In the genomic region with DNA sequence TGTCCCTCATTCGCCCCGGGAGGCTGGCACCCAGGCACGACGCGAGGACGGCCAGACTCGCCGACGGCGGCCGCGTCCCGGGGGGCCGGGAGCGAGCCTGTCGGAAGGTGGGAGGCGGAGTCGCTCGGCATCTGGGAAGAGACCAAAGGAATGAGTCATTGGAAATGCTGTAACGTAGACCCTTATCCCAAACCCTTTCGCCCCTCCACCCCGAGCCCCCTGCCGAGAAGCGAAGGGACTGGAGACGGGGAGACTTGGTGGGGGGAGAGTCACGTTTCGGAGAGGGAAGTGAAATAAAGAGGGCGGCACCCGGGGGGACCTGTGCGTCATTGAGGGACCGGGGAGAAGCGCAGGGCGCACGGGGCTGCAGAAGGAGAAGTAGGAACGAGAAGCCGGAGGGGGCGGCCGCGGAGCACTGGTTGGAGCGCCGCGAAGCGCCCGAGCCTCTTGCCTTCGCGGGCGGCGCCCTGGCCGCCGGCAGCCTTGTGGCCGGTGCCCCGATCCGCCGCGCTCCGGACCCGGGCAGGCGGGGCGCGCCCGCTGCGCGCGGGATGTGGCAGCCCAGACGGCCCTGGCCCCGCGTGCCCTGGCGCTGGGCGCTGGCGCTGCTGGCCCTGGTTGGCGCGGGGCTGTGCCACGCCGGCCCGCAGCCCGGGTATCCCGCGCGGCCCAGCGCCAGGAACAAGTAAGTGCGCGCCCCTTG, we compare ENCODE assay signal across 8 cellular contexts. TPM values are rescaled to one million over a fixed set of nuclear protein-coding genes. Genes with fewer than 3 reads are reported as not detected.
A peak's percentile ranks its signal among the peaks of the same experiment; 100 is the strongest.
DNase-seq lines count a peak whose midpoint lies in the region; ATAC-seq, FAIRE-seq and TF ChIP-seq lines count a peak whose summit lies in the region.

Gene EMILIN2 (plus strand): TSS at position 369 of the 703 bp plus-strand sequence. CDS start 183 bp downstream, at position 552.

- H3K36me3 Mint-ChIP-seq in CD14-positive monocyte = peaks cover 21 to 26% of the 10 kb centered on the region in 2 donors
- no peaks in the 10 kb centered on the region for H3K36me3 Mint-ChIP-seq in MCF 10A (ENCODE audit: insufficient read depth, unreplicated experiment)

- H3K27me3 Mint-ChIP-seq in CD14-positive monocyte (ENCODE audit: low read depth in 3 of 3) (no peaks in the 10 kb centered on the region), MCF 10A (ENCODE audit: insufficient read depth, unreplicated experiment) (no peaks in the 10 kb centered on the region)

- H3K4me3 Mint-ChIP-seq in CD14-positive monocyte (peak within 1 kb of the TSS; percentile 96 to 97), MCF 10A (ENCODE audit: unreplicated experiment) (peak within 1 kb of the TSS; percentile 45)

- TF ChIP-seq CTCF in CD14-positive monocyte (IDR thresholded peaks at IDR 0.05) = no peak
- TF ChIP-seq CTCF in MCF 10A (IDR thresholded peaks at IDR 0.05; ENCODE audit: unreplicated experiment) = no peak

- peaks cover 65% of the 10 kb centered on the region for H3K4me1 Mint-ChIP-seq in CD14-positive monocyte
- peaks cover 11% of the 10 kb centered on the region for H3K4me1 Mint-ChIP-seq in MCF 10A (ENCODE audit: insufficient read depth, unreplicated experiment)

- POLR2A ChIA-PET in MCF 10A (lab: Yijun Ruan, JAX) = no interaction called here

- peak; percentile 28 for ATAC-seq in SK-N-SH treated with all-trans-retinoic acid at 6 μM for 48 hours

- H3K9me3 Mint-ChIP-seq in CD14-positive monocyte = peaks cover 0 to 3% (median 0%) of the 10 kb centered on the region in 7 donors
- no peaks in the 10 kb centered on the region for H3K9me3 Mint-ChIP-seq in MCF 10A (ENCODE audit: unreplicated experiment)

- CTCF ChIA-PET in MCF 10A (lab: Yijun Ruan, JAX) = no interaction called here

- DNase-seq in CD14-positive monocyte (ENCODE audit: low spot score) (peak; percentile 96), H54 (ENCODE audit: insufficient read length, low spot score) (peak; percentile 59), MCF 10A (ENCODE audit: unreplicated experiment) (no peak), kidney tubule cell (ENCODE audit: low spot score) (peak; percentile 35), occipital lobe (lab: John Stamatoyannopoulos, UW) (no peak), pons (ENCODE audit: low spot score) (no peak)
- DNase-seq in stimulated activated CD4-positive, alpha-beta T cell treated with anti-CD3 and anti-CD28 coated beads, Interleukin-4, amount 100 ng/mL, for 48 hours (ENCODE audit: low read depth in 2 of 2) = peak; percentile 12 to 28

- intact Hi-C loops in CD14-positive monocyte (cut with micrococcal nuclease) (loop anchor here (2.0 to 10.0 kb wide), 9 partner anchors 51 to 748 kb away; partner anchors contain the start of genes SMCHD1 (in 2 of the 2), LPIN2 (in 1 of the 2) and TGIF1 (in 1 of the 2)), MCF 10A (cut with micrococcal nuclease) (no loop called here)

- H3K27ac Mint-ChIP-seq in CD14-positive monocyte (peak within 1 kb of the TSS; percentile 95 to 99 (median 97)), MCF 10A (ENCODE audit: low read depth, unreplicated experiment) (no peak within 1 kb of the TSS)

- TF ChIP-seq POLR2A in H54 (IDR thresholded peaks at IDR 0.05; ENCODE audit: low read depth, low read length) = no peak

- BruUV-seq in MCF 10A (replicated peaks; lab: Mats Ljungman, UMichigan) = no TSS peak

- no peak for FAIRE-seq in H54 (lab: Jason Lieb, UNC)

TF ChIP-seq in SK-N-SH treated with all-trans-retinoic acid at 6 μM for 48 hours, 23 proteins besides CTCF, POLR2A, EP300 and RAD21 (continues in another document):
- no peak for TF ChIP-seq SNAI2 (CRISPR knock-in tag; IDR thresholded peaks at IDR 0.05)
- no peak for TF ChIP-seq OSR1 (CRISPR knock-in tag; IDR thresholded peaks at IDR 0.05)
- TF ChIP-seq BACH2 (CRISPR knock-in tag; IDR thresholded peaks at IDR 0.05; ENCODE audit: borderline replicate concordance) = no peak
- TF ChIP-seq, protein P1, sequence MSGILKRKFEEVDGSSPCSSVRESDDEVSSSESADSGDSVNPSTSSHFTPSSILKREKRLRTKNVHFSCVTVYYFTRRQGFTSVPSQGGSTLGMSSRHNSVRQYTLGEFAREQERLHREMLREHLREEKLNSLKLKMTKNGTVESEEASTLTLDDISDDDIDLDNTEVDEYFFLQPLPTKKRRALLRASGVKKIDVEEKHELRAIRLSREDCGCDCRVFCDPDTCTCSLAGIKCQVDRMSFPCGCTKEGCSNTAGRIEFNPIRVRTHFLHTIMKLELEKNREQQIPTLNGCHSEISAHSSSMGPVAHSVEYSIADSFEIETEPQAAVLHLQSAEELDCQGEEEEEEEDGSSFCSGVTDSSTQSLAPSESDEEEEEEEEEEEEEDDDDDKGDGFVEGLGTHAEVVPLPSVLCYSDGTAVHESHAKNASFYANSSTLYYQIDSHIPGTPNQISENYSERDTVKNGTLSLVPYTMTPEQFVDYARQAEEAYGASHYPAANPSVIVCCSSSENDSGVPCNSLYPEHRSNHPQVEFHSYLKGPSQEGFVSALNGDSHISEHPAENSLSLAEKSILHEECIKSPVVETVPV (CRISPR knock-in tag; IDR thresholded peaks at IDR 0.05) = no peak
- TF ChIP-seq PATZ1 (CRISPR knock-in tag; IDR thresholded peaks at IDR 0.05; ENCODE audit: borderline replicate concordance) = no peak
- TF ChIP-seq ZNF70 (CRISPR knock-in tag; IDR thresholded peaks at IDR 0.05) = no peak
- no peak for TF ChIP-seq ZFP3 (CRISPR knock-in tag; IDR thresholded peaks at IDR 0.05)
- TF ChIP-seq TCF4 (CRISPR knock-in tag; IDR thresholded peaks at IDR 0.05; ENCODE audit: borderline replicate concordance) = no peak
- TF ChIP-seq, protein P2, sequence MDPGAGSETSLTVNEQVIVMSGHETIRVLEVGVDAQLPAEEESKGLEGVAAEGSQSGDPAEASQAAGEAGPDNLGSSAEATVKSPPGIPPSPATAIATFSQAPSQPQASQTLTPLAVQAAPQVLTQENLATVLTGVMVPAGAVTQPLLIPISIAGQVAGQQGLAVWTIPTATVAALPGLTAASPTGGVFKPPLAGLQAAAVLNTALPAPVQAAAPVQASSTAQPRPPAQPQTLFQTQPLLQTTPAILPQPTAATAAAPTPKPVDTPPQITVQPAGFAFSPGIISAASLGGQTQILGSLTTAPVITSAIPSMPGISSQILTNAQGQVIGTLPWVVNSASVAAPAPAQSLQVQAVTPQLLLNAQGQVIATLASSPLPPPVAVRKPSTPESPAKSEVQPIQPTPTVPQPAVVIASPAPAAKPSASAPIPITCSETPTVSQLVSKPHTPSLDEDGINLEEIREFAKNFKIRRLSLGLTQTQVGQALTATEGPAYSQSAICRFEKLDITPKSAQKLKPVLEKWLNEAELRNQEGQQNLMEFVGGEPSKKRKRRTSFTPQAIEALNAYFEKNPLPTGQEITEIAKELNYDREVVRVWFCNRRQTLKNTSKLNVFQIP (CRISPR knock-in tag; IDR thresholded peaks at IDR 0.05; ENCODE audit: borderline replicate concordance, low read depth) = no peak
- TF ChIP-seq ZNF8 (CRISPR knock-in tag; IDR thresholded peaks at IDR 0.05) = no peak
- TF ChIP-seq TSHZ2 (CRISPR knock-in tag; IDR thresholded peaks at IDR 0.05) = no peak
- no peak for TF ChIP-seq ISL1 (CRISPR knock-in tag; IDR thresholded peaks at IDR 0.05)
- no peak for TF ChIP-seq TOX (CRISPR knock-in tag; IDR thresholded peaks at IDR 0.05; ENCODE audit: borderline replicate concordance)

RNA-seq across cellular contexts. Expression of gene EMILIN2, which starts in this region (rescaled TPM):
- polyA plus RNA-seq in CD14-positive monocyte = 10 to 100 TPM; 30.5 to 33.8 TPM
- total RNA-seq in MCF 10A (2022) (not detected in 2 replicates), occipital lobe (2.0 TPM)

Comparison
In these comparisons a context has a peak if more than half of its experiments do, and no peak if none do; other contexts are left out.
1. DNase-seq: peak in CD14-positive monocyte (single experiment), H54 (single experiment), kidney tubule cell (single experiment) and stimulated activated CD4-positive, alpha-beta T cell treated with anti-CD3 and anti-CD28 coated beads, Interleukin-4, amount 100 ng/mL, for 48 hours (2 of 2); none in MCF 10A (single experiment), occipital lobe (single experiment) and pons (single experiment).